In the genomic region with DNA sequence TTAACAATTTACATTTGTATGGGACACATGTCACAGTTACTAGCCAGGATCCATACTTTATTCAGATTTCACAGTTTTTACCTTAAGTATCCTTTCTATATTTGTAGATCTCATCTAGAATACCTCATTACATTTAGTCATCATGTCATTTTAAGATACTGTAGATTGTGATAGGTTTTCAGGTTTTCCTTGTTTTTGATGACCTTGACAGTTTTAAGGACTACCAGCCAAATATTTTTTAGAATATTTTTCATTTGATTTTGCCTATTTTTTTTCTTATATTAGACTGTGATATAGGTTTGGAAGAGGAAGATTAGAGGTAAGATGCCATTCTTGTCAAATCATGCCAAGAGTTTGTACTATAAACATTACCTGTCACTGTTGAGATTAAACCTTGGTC, we compare ENCODE assay signal across 11 cellular contexts.
"Had no signal": no experiment of that assay in that cellular context is flagged by ENCODE, and none has a peak within 500 bp of the region (broad histone marks: within the 10 kb centered on the region; RNA-seq: fewer than 3 reads in every experiment).

No MANE protein-coding gene starts in this region.

- H3K36me3 ChIP-seq: HAP-1 had no signal

- ATAC-seq: GM23338, HCT116 had no signal

- H3K27ac ChIP-seq: GM23248 had no signal

- H3K4me1 ChIP-seq: HAP-1 had no signal

- H3K4me3 ChIP-seq: GM23248, GM23338, HAP-1 had no signal

- DNase-seq: GM23248, GOT3, H7, H9, HCEC 1CT, HFFc6 had no signal

- H3K9ac ChIP-seq: GM23248 had no signal

- FAIRE-seq: H1, H54 had no signal

- H3K4me2 ChIP-seq: GM23338 had no signal

- H2AFZ ChIP-seq: GM23248, GM23338 had no signal

- H3K9me3 ChIP-seq: HAP-1 had no signal
